ENCODE assay signal across 2 cellular contexts in the genomic region with DNA sequence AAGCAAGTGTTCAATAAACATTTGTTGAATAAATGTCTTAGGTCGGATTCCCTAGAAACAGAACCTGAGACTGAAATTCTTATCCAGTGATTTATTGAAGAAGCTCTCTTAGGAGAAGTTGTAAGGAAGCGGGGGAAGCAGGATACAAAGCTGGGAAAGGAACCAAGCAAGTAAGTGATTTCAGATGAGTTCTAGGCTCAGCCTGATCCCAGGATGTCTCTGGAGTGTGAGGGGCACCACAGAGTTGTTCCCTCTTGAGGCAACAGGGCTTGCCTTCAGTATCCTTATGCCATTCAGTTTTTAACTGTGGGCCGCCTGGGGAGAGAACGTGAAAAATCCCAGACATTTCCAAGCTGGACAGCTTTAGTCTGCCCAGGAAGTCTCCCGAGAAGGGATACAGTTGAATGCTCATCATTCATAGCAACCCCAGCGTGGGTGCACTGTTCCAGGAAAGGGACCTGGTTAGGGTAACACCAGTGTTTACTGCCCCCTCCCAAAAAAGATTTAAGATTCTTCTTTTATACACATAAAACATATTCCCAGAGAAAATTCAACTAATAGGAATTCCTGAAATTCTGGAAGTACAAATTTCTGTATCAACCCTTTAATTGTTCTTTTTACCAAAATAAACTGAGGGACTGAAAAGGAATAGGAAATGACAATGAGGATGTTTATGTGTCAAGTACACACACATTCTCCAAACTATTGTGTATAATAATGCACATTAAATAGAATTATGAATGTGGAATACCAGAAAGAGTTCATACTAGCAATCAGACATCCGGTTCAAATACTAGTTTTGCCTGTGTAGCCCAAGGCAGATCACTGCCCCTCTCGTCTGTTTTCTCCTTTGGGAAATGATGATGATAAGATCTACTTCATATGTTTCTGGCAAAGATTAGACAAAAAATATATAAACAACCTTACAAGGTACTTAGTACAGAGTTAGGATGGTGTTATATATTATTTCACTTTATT.
TF ChIP-seq lines count a peak whose summit lies in the region.

No MANE protein-coding gene starts in this region.

TF ChIP-seq in endothelial cell of umbilical vein, 7 proteins besides CTCF, POLR2A, EP300 and RAD21 (continued from another document):
- TF ChIP-seq, protein P1, sequence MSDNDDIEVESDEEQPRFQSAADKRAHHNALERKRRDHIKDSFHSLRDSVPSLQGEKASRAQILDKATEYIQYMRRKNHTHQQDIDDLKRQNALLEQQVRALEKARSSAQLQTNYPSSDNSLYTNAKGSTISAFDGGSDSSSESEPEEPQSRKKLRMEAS (IDR thresholded peaks at IDR 0.05; ENCODE audit: insufficient read depth, insufficient read length), result no peak

TF ChIP-seq in HEK293T, 16 proteins besides CTCF, POLR2A, EP300 and RAD21 (continued from another document):
- TF ChIP-seq FOXM1 (IDR thresholded peaks at IDR 0.05; ENCODE audit: borderline replicate concordance), result no peak
- no peak for TF ChIP-seq NFRKB (IDR thresholded peaks at IDR 0.05)
- no peak for TF ChIP-seq FOXA1 (IDR thresholded peaks at IDR 0.05)
- TF ChIP-seq BHLHE40 (IDR thresholded peaks at IDR 0.05; ENCODE audit: borderline replicate concordance), result no peak
- no peak for TF ChIP-seq CTBP1 (IDR thresholded peaks at IDR 0.05; ENCODE audit: borderline replicate concordance)
- TF ChIP-seq SP1 (IDR thresholded peaks at IDR 0.05), result no peak
- no peak for TF ChIP-seq SUZ12 (IDR thresholded peaks at IDR 0.05)
- no peak for TF ChIP-seq ZNF384 (IDR thresholded peaks at IDR 0.05)
- TF ChIP-seq LEF1 (IDR thresholded peaks at IDR 0.05; ENCODE audit: borderline replicate concordance), result no peak
- no peak for TF ChIP-seq HDGF (IDR thresholded peaks at IDR 0.05; ENCODE audit: borderline replicate concordance)
- TF ChIP-seq L3MBTL2 (conservative IDR thresholded peaks at IDR 0.05), result no peak
TF ChIP-seq in HEK293T: peak in this region for 0.
